Comparison of ENCODE assay signal across 7 cellular contexts in the genomic region with DNA sequence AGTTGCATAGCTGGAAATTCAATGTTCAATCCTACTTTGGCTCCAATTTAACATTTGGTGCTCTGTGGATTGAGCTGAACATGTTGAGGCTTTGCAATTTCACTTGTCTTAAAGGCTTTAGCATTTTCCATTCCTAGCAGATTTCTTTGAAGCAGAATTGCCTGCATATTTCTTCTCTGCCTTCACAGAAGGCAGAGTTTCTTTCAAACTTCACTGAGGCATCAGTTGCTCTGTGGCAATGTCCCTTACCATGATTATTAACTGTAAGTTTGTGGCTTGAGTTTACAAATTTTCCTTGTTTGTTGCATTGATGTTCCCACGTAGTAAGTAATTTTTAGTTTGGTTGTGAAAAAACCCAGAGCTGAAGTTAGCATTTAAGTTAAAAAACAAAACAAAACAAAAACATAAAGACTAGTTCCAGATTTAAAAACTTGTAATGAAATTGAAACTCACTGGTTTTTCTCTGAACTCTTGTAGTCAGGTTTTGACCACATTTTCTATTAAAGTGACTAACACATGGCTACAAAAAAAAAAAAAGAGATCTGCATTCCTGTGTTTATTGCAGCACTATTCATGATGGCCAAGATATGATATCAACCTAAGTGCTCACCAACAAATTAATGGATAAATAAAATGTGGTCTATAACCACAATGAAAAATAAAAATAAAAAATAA.
ATAC-seq, FAIRE-seq and TF ChIP-seq lines count a peak whose summit lies in the region.
"Not testable (repeated sequence)": the region's sequence is repeated elsewhere in the genome, so short reads cannot be mapped to it uniquely, and the experiment has no call there.

No MANE protein-coding gene starts in this region.

- not testable (repeated sequence) for TF ChIP-seq CTCF in KMS-11 (conservative IDR thresholded peaks at IDR 0.05; ENCODE audit: low read depth, low read length)

- not testable (repeated sequence) for H3K36me3 ChIP-seq in KMS-11 (ENCODE audit: insufficient read depth)

- H3K9ac ChIP-seq in KMS-11 = not testable (repeated sequence)

- H2AFZ ChIP-seq in KMS-11 (ENCODE audit: low read depth) = peak overlapping the region; percentile 30; the same call in 1 of the 2 replicates

- peak overlapping the region; percentile 51 for H3K4me2 ChIP-seq in KMS-11

- H3K4me3 ChIP-seq in KMS-11 (IDR thresholded peaks at IDR 0.05; ENCODE audit: insufficient read depth, low read depth, low read length) = not testable (repeated sequence)

- ATAC-seq in GM18870 (IDR thresholded peaks at IDR 0.05; ENCODE audit: unreplicated experiment) = peak; percentile 83
- peak; percentile 70 for ATAC-seq in GM19438 (IDR thresholded peaks at IDR 0.05; ENCODE audit: low read depth, unreplicated experiment)
- ATAC-seq in GM21529 (IDR thresholded peaks at IDR 0.05; ENCODE audit: unreplicated experiment) = peak; percentile 73
- peak; percentile 58 for ATAC-seq in HG02623 (IDR thresholded peaks at IDR 0.05; ENCODE audit: unreplicated experiment)
- ATAC-seq in HG03342 (IDR thresholded peaks at IDR 0.05; ENCODE audit: unreplicated experiment) = peak; percentile 53

- peaks cover 16% of the 10 kb centered on the region for H3K4me1 ChIP-seq in KMS-11 (ENCODE audit: low read depth, poor library complexity, severe bottlenecking)

- H3K27me3 ChIP-seq in KMS-11 (ENCODE audit: insufficient read depth, low read depth) = not testable (repeated sequence)

- peak overlapping the region; percentile 65 for H3K27ac ChIP-seq in KMS-11

- not testable (repeated sequence) for H3K79me2 ChIP-seq in KMS-11 (ENCODE audit: insufficient read depth, low read depth)

- peak; percentile 100 for FAIRE-seq in endometrium (lab: Jason Lieb, UNC)

- H4K20me1 ChIP-seq in KMS-11 (ENCODE audit: insufficient read depth) = not testable (repeated sequence)
